ENCODE assay signal across 1 cellular context in the genomic region with DNA sequence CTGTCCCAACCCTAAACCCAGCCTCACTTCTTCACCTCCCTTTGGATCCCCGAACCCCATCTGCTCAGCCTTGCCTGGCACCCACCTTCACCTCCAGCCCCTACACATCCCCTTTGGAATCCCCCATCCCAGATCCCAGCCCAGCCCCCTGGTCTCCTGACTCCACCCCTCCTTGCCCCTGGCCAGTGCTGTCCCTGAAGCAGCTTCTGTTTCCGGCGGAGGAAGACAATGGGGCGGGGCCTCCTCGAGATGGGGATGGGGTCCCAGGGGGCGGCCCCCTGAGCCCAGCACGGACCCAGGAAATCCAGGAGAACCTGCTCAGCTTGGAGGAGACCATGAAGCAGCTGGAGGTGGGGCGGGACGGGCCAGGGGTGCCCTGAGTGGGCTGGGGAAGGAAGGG.
TF ChIP-seq lines count a peak whose summit lies in the region.

No MANE protein-coding gene starts in this region.

TF ChIP-seq in HEK293, 187 proteins besides CTCF, POLR2A, EP300 and RAD21 (continued from another document):
- TF ChIP-seq, protein P1, sequence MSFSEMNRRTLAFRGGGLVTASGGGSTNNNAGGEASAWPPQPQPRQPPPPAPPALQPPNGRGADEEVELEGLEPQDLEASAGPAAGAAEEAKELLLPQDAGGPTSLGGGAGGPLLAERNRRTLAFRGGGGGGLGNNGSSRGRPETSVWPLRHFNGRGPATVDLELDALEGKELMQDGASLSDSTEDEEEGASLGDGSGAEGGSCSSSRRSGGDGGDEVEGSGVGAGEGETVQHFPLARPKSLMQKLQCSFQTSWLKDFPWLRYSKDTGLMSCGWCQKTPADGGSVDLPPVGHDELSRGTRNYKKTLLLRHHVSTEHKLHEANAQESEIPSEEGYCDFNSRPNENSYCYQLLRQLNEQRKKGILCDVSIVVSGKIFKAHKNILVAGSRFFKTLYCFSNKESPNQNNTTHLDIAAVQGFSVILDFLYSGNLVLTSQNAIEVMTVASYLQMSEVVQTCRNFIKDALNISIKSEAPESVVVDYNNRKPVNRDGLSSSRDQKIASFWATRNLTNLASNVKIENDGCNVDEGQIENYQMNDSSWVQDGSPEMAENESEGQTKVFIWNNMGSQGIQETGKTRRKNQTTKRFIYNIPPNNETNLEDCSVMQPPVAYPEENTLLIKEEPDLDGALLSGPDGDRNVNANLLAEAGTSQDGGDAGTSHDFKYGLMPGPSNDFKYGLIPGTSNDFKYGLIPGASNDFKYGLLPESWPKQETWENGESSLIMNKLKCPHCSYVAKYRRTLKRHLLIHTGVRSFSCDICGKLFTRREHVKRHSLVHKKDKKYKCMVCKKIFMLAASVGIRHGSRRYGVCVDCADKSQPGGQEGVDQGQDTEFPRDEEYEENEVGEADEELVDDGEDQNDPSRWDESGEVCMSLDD (tag by site-specific recombination; IDR thresholded peaks at IDR 0.05) = 0 out of 2 replicates have a peak, but pooled peaks have one; percentile 12
- TF ChIP-seq GLIS2 (tag by site-specific recombination; IDR thresholded peaks at IDR 0.05) (peak; percentile 26; the same call in 1 of the 2 replicates), ZNF830 (tag by site-specific recombination; IDR thresholded peaks at IDR 0.05; ENCODE audit: low read depth) (no peak)
